Comparison of ENCODE assay signal across 1 cellular context in genomic region chr9:6681147-6681956, GRCh38.
A peak's percentile ranks its signal among the peaks of the same experiment; 100 is the strongest.
TF ChIP-seq lines count a peak whose summit lies in the region.

No MANE protein-coding gene starts in this region.

TF ChIP-seq in HEK293, 187 proteins besides CTCF, POLR2A, EP300 and RAD21 (continued from another document):
- 0 out of 2 replicates have a peak, but pooled peaks have one; percentile 11 for TF ChIP-seq REST (tag by site-specific recombination; IDR thresholded peaks at IDR 0.05)
- no peak for TF ChIP-seq ZSCAN4 (tag by site-specific recombination; IDR thresholded peaks at IDR 0.05)
- no peak for TF ChIP-seq ZNF510 (tag by site-specific recombination; IDR thresholded peaks at IDR 0.05; ENCODE audit: insufficient replicate concordance)
- TF ChIP-seq GLIS1 (tag by site-specific recombination; IDR thresholded peaks at IDR 0.05) = peak; percentile 80
- no peak for TF ChIP-seq MYNN (tag by site-specific recombination; IDR thresholded peaks at IDR 0.05; ENCODE audit: borderline replicate concordance)
- TF ChIP-seq ZSCAN30 (tag by site-specific recombination; IDR thresholded peaks at IDR 0.05) = peak; percentile 10; the same call in 1 of the 2 replicates
- TF ChIP-seq ZNF211 (tag by site-specific recombination; IDR thresholded peaks at IDR 0.05; ENCODE audit: low read depth) = no peak
- no peak for TF ChIP-seq ZNF416 (tag by site-specific recombination; IDR thresholded peaks at IDR 0.05)
- TF ChIP-seq PRDM10 (tag by site-specific recombination; IDR thresholded peaks at IDR 0.05) = peak; percentile 33; the same call in 1 of the 2 replicates
- TF ChIP-seq ZSCAN23 (tag by site-specific recombination; IDR thresholded peaks at IDR 0.05) = no peak
- no peak for TF ChIP-seq ZBTB1 (tag by site-specific recombination; IDR thresholded peaks at IDR 0.05)
- TF ChIP-seq SETDB1 (IDR thresholded peaks at IDR 0.05; ENCODE audit: insufficient read length, low read length) = no peak
- TF ChIP-seq PRDM1 (tag by site-specific recombination; IDR thresholded peaks at IDR 0.05) = 0 out of 2 replicates have a peak, but pooled peaks have one; percentile 34
- 0 out of 2 replicates have a peak, but pooled peaks have one; percentile 23 for TF ChIP-seq GLI4 (tag by site-specific recombination; IDR thresholded peaks at IDR 0.05)
- no peak for TF ChIP-seq ZNF677 (tag by site-specific recombination; IDR thresholded peaks at IDR 0.05)
- peak; percentile 18; the same call in 1 of the 2 replicates for TF ChIP-seq ZNF501 (tag by site-specific recombination; IDR thresholded peaks at IDR 0.05)
- no peak for TF ChIP-seq ZBTB44 (tag by site-specific recombination; IDR thresholded peaks at IDR 0.05)
- TF ChIP-seq ZBTB11 (tag by site-specific recombination; conservative IDR thresholded peaks at IDR 0.05; ENCODE audit: low read depth) = peak; percentile 84
- TF ChIP-seq ZFHX2 (tag by site-specific recombination; conservative IDR thresholded peaks at IDR 0.05) = peak; percentile 18; the same call in 1 of the 2 replicates
- peak; percentile 63 for TF ChIP-seq ZNF629 (tag by site-specific recombination; IDR thresholded peaks at IDR 0.05)
- TF ChIP-seq ZNF544 (tag by site-specific recombination; IDR thresholded peaks at IDR 0.05) = no peak
- TF ChIP-seq ZSCAN5A (tag by site-specific recombination; IDR thresholded peaks at IDR 0.05) = no peak
- TF ChIP-seq BCL11A (tag by site-specific recombination; IDR thresholded peaks at IDR 0.05; ENCODE audit: low read depth) = no peak
- no peak for TF ChIP-seq ZNF302 (tag by site-specific recombination; IDR thresholded peaks at IDR 0.05; ENCODE audit: low read depth)
- TF ChIP-seq ZBTB8A (tag by site-specific recombination; IDR thresholded peaks at IDR 0.05) = no peak; the same call in none of the 2 replicates
- no peak for TF ChIP-seq ZNF404 (tag by site-specific recombination; IDR thresholded peaks at IDR 0.05)
- TF ChIP-seq ZNF223 (tag by site-specific recombination; IDR thresholded peaks at IDR 0.05) = no peak
- no peak for TF ChIP-seq ZNF280C (tag by site-specific recombination; IDR thresholded peaks at IDR 0.05)
- TF ChIP-seq KLF1 (tag by site-specific recombination; IDR thresholded peaks at IDR 0.05) = peak; percentile 16; the same call in 1 of the 2 replicates
- no peak for TF ChIP-seq ZNF266 (tag by site-specific recombination; IDR thresholded peaks at IDR 0.05; ENCODE audit: low read depth)
- TF ChIP-seq ZNF354C (tag by site-specific recombination; IDR thresholded peaks at IDR 0.05; ENCODE audit: borderline replicate concordance, low read depth) = no peak
- TF ChIP-seq ZNF214 (tag by site-specific recombination; IDR thresholded peaks at IDR 0.05; ENCODE audit: borderline replicate concordance) = no peak
- TF ChIP-seq ZNF19 (tag by site-specific recombination; IDR thresholded peaks at IDR 0.05; ENCODE audit: low read depth) = no peak
- TF ChIP-seq HOXD13 (CRISPR knock-in tag; IDR thresholded peaks at IDR 0.05; ENCODE audit: borderline replicate concordance) = no peak
- no peak for TF ChIP-seq ZNF112 (tag by site-specific recombination; IDR thresholded peaks at IDR 0.05)
- no peak for TF ChIP-seq ZNF24 (tag by site-specific recombination; IDR thresholded peaks at IDR 0.05)
- TF ChIP-seq ZNF157 (tag by site-specific recombination; IDR thresholded peaks at IDR 0.05) = no peak
TF ChIP-seq in HEK293: peak in this region for 51.
